Comparison of ENCODE assay signal across 1 cellular context in the genomic region with DNA sequence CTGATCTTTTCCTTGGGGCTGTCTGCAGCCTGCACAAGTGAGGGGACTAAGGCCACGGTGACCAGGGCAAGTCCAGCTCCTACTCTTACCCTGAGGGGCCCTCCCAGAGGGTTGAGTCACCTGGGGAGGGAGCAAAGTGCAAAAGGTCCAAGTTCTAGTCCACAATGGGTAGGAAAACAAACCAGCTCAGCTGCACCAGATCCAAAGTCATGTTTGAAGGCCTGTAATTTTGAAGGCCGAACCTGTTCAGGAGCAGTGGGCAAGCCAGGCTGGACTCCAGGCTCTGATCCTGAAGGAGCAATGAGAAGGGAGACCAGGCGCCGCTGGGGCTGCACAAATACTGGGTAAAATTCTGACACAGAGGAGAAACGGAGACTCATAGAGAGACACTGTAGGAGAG.
TF ChIP-seq lines count a peak whose summit lies in the region.

No MANE protein-coding gene starts in this region.

TF ChIP-seq in HepG2, 621 proteins besides CTCF, POLR2A, EP300 and RAD21 (continued from another document and continues in another):
- TF ChIP-seq, protein P1, sequence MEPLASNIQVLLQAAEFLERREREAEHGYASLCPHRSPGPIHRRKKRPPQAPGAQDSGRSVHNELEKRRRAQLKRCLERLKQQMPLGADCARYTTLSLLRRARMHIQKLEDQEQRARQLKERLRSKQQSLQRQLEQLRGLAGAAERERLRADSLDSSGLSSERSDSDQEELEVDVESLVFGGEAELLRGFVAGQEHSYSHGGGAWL (CRISPR knock-in tag; IDR thresholded peaks at IDR 0.05): no peak
- TF ChIP-seq ZBTB7B (CRISPR knock-in tag; IDR thresholded peaks at IDR 0.05): peak; percentile 97
- TF ChIP-seq ATF7 (IDR thresholded peaks at IDR 0.05): no peak
- 0 out of 2 replicates have a peak, but pooled peaks have one; percentile 19 for TF ChIP-seq ATF7 (CRISPR knock-in tag; IDR thresholded peaks at IDR 0.05)
- TF ChIP-seq NFYB (CRISPR knock-in tag; IDR thresholded peaks at IDR 0.05): no peak
- no peak for TF ChIP-seq ATM (IDR thresholded peaks at IDR 0.05; ENCODE audit: borderline replicate concordance)
- peak; percentile 97 for TF ChIP-seq RARA (CRISPR knock-in tag; IDR thresholded peaks at IDR 0.05)
- 0 out of 2 replicates have a peak, but pooled peaks have one; percentile 2 for TF ChIP-seq ZZZ3 (CRISPR knock-in tag; IDR thresholded peaks at IDR 0.05; ENCODE audit: borderline replicate concordance)
- TF ChIP-seq POLR2AphosphoS5 (IDR thresholded peaks at IDR 0.05; ENCODE audit: low read depth, low read length): no peak; the same call in 1 of the 2 replicates
- TF ChIP-seq, protein P2, sequence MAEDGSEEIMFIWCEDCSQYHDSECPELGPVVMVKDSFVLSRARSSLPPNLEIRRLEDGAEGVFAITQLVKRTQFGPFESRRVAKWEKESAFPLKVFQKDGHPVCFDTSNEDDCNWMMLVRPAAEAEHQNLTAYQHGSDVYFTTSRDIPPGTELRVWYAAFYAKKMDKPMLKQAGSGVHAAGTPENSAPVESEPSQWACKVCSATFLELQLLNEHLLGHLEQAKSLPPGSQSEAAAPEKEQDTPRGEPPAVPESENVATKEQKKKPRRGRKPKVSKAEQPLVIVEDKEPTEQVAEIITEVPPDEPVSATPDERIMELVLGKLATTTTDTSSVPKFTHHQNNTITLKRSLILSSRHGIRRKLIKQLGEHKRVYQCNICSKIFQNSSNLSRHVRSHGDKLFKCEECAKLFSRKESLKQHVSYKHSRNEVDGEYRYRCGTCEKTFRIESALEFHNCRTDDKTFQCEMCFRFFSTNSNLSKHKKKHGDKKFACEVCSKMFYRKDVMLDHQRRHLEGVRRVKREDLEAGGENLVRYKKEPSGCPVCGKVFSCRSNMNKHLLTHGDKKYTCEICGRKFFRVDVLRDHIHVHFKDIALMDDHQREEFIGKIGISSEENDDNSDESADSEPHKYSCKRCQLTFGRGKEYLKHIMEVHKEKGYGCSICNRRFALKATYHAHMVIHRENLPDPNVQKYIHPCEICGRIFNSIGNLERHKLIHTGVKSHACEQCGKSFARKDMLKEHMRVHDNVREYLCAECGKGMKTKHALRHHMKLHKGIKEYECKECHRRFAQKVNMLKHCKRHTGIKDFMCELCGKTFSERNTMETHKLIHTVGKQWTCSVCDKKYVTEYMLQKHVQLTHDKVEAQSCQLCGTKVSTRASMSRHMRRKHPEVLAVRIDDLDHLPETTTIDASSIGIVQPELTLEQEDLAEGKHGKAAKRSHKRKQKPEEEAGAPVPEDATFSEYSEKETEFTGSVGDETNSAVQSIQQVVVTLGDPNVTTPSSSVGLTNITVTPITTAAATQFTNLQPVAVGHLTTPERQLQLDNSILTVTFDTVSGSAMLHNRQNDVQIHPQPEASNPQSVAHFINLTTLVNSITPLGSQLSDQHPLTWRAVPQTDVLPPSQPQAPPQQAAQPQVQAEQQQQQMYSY (CRISPR knock-in tag; IDR thresholded peaks at IDR 0.05): no peak
- no peak for TF ChIP-seq ZSCAN30 (CRISPR knock-in tag; IDR thresholded peaks at IDR 0.05)
- peak; percentile 55; the same call in 1 of the 2 replicates for TF ChIP-seq SIX1 (CRISPR knock-in tag; IDR thresholded peaks at IDR 0.05; ENCODE audit: borderline replicate concordance)
- TF ChIP-seq POLR2G (IDR thresholded peaks at IDR 0.05; ENCODE audit: low read depth, low read length): 0 out of 2 replicates have a peak, but pooled peaks have one; percentile 53
- TF ChIP-seq CBX1 (IDR thresholded peaks at IDR 0.05; ENCODE audit: low read depth): no peak
- no peak for TF ChIP-seq DNMT3B (CRISPR knock-in tag; conservative IDR thresholded peaks at IDR 0.05)
- TF ChIP-seq, protein P3, sequence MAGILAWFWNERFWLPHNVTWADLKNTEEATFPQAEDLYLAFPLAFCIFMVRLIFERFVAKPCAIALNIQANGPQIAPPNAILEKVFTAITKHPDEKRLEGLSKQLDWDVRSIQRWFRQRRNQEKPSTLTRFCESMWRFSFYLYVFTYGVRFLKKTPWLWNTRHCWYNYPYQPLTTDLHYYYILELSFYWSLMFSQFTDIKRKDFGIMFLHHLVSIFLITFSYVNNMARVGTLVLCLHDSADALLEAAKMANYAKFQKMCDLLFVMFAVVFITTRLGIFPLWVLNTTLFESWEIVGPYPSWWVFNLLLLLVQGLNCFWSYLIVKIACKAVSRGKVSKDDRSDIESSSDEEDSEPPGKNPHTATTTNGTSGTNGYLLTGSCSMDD (CRISPR knock-in tag; IDR thresholded peaks at IDR 0.05): no peak
- no peak for TF ChIP-seq ZSCAN20 (CRISPR knock-in tag; IDR thresholded peaks at IDR 0.05; ENCODE audit: borderline replicate concordance)
- TF ChIP-seq ZNF883 (CRISPR knock-in tag; IDR thresholded peaks at IDR 0.05; ENCODE audit: not compliant biosample characterization): no peak
- TF ChIP-seq ZNF670 (CRISPR knock-in tag; IDR thresholded peaks at IDR 0.05; ENCODE audit: borderline replicate concordance): peak; percentile 94
- TF ChIP-seq, protein P4, sequence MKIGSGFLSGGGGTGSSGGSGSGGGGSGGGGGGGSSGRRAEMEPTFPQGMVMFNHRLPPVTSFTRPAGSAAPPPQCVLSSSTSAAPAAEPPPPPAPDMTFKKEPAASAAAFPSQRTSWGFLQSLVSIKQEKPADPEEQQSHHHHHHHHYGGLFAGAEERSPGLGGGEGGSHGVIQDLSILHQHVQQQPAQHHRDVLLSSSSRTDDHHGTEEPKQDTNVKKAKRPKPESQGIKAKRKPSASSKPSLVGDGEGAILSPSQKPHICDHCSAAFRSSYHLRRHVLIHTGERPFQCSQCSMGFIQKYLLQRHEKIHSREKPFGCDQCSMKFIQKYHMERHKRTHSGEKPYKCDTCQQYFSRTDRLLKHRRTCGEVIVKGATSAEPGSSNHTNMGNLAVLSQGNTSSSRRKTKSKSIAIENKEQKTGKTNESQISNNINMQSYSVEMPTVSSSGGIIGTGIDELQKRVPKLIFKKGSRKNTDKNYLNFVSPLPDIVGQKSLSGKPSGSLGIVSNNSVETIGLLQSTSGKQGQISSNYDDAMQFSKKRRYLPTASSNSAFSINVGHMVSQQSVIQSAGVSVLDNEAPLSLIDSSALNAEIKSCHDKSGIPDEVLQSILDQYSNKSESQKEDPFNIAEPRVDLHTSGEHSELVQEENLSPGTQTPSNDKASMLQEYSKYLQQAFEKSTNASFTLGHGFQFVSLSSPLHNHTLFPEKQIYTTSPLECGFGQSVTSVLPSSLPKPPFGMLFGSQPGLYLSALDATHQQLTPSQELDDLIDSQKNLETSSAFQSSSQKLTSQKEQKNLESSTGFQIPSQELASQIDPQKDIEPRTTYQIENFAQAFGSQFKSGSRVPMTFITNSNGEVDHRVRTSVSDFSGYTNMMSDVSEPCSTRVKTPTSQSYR (CRISPR knock-in tag; IDR thresholded peaks at IDR 0.05; ENCODE audit: borderline replicate concordance): peak; percentile 69; the same call in 1 of the 2 replicates
- TF ChIP-seq ZNF660 (CRISPR knock-in tag; IDR thresholded peaks at IDR 0.05; ENCODE audit: borderline replicate concordance, low read depth): no peak
- no peak for TF ChIP-seq RBM22 (optimal IDR thresholded peaks at IDR 0.05; ENCODE audit: low read length)
- TF ChIP-seq, protein P5, sequence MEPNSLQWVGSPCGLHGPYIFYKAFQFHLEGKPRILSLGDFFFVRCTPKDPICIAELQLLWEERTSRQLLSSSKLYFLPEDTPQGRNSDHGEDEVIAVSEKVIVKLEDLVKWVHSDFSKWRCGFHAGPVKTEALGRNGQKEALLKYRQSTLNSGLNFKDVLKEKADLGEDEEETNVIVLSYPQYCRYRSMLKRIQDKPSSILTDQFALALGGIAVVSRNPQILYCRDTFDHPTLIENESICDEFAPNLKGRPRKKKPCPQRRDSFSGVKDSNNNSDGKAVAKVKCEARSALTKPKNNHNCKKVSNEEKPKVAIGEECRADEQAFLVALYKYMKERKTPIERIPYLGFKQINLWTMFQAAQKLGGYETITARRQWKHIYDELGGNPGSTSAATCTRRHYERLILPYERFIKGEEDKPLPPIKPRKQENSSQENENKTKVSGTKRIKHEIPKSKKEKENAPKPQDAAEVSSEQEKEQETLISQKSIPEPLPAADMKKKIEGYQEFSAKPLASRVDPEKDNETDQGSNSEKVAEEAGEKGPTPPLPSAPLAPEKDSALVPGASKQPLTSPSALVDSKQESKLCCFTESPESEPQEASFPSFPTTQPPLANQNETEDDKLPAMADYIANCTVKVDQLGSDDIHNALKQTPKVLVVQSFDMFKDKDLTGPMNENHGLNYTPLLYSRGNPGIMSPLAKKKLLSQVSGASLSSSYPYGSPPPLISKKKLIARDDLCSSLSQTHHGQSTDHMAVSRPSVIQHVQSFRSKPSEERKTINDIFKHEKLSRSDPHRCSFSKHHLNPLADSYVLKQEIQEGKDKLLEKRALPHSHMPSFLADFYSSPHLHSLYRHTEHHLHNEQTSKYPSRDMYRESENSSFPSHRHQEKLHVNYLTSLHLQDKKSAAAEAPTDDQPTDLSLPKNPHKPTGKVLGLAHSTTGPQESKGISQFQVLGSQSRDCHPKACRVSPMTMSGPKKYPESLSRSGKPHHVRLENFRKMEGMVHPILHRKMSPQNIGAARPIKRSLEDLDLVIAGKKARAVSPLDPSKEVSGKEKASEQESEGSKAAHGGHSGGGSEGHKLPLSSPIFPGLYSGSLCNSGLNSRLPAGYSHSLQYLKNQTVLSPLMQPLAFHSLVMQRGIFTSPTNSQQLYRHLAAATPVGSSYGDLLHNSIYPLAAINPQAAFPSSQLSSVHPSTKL (CRISPR knock-in tag; IDR thresholded peaks at IDR 0.05): peak; percentile 98
- TF ChIP-seq, protein P6, sequence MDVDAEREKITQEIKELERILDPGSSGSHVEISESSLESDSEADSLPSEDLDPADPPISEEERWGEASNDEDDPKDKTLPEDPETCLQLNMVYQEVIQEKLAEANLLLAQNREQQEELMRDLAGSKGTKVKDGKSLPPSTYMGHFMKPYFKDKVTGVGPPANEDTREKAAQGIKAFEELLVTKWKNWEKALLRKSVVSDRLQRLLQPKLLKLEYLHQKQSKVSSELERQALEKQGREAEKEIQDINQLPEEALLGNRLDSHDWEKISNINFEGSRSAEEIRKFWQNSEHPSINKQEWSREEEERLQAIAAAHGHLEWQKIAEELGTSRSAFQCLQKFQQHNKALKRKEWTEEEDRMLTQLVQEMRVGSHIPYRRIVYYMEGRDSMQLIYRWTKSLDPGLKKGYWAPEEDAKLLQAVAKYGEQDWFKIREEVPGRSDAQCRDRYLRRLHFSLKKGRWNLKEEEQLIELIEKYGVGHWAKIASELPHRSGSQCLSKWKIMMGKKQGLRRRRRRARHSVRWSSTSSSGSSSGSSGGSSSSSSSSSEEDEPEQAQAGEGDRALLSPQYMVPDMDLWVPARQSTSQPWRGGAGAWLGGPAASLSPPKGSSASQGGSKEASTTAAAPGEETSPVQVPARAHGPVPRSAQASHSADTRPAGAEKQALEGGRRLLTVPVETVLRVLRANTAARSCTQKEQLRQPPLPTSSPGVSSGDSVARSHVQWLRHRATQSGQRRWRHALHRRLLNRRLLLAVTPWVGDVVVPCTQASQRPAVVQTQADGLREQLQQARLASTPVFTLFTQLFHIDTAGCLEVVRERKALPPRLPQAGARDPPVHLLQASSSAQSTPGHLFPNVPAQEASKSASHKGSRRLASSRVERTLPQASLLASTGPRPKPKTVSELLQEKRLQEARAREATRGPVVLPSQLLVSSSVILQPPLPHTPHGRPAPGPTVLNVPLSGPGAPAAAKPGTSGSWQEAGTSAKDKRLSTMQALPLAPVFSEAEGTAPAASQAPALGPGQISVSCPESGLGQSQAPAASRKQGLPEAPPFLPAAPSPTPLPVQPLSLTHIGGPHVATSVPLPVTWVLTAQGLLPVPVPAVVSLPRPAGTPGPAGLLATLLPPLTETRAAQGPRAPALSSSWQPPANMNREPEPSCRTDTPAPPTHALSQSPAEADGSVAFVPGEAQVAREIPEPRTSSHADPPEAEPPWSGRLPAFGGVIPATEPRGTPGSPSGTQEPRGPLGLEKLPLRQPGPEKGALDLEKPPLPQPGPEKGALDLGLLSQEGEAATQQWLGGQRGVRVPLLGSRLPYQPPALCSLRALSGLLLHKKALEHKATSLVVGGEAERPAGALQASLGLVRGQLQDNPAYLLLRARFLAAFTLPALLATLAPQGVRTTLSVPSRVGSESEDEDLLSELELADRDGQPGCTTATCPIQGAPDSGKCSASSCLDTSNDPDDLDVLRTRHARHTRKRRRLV (CRISPR knock-in tag; IDR thresholded peaks at IDR 0.05): no peak
- TF ChIP-seq RBAK (CRISPR knock-in tag; IDR thresholded peaks at IDR 0.05): no peak
- no peak; the same call in 1 of the 2 replicates for TF ChIP-seq ZNF225 (CRISPR knock-in tag; IDR thresholded peaks at IDR 0.05)
- TF ChIP-seq ZSCAN31 (CRISPR knock-in tag; IDR thresholded peaks at IDR 0.05; ENCODE audit: low read depth): peak; percentile 56; the same call in 1 of the 2 replicates
- TF ChIP-seq MAZ (IDR thresholded peaks at IDR 0.05; ENCODE audit: borderline replicate concordance, low read depth, low read length): 0 out of 2 replicates have a peak, but pooled peaks have one; percentile 34
- peak; percentile 78 for TF ChIP-seq MAZ (CRISPR knock-in tag; IDR thresholded peaks at IDR 0.05; ENCODE audit: low read depth)
- no peak for TF ChIP-seq ZNF569 (CRISPR knock-in tag; IDR thresholded peaks at IDR 0.05; ENCODE audit: borderline replicate concordance)
- TF ChIP-seq ZC3H4 (CRISPR knock-in tag; IDR thresholded peaks at IDR 0.05; ENCODE audit: borderline replicate concordance): no peak
- no peak for TF ChIP-seq NFE2L2 (IDR thresholded peaks at IDR 0.05; ENCODE audit: low read length)
- 0 out of 2 replicates have a peak, but pooled peaks have one; percentile 62 for TF ChIP-seq ZNF766 (CRISPR knock-in tag; IDR thresholded peaks at IDR 0.05; ENCODE audit: borderline replicate concordance)
- TF ChIP-seq ZNF816 (CRISPR knock-in tag; IDR thresholded peaks at IDR 0.05; ENCODE audit: borderline replicate concordance): no peak; the same call in 1 of the 2 replicates
- no peak for TF ChIP-seq ZNF17 (CRISPR knock-in tag; IDR thresholded peaks at IDR 0.05)
- no peak for TF ChIP-seq NFE2L1 (CRISPR knock-in tag; IDR thresholded peaks at IDR 0.05; ENCODE audit: borderline replicate concordance)
- peak; percentile 88 for TF ChIP-seq PHF21A (CRISPR knock-in tag; IDR thresholded peaks at IDR 0.05)
- 0 out of 2 replicates have a peak, but pooled peaks have one; percentile 68 for TF ChIP-seq ZFP1 (CRISPR knock-in tag; IDR thresholded peaks at IDR 0.05)
- TF ChIP-seq PITX1 (CRISPR knock-in tag; IDR thresholded peaks at IDR 0.05): peak; percentile 88
- TF ChIP-seq DNMT1 (CRISPR knock-in tag; IDR thresholded peaks at IDR 0.05): no peak
